ENCODE assay signal across 1 cellular context in genomic region chr1:42916839-42917495, GRCh38.
TF ChIP-seq lines count a peak whose summit lies in the region.

No MANE protein-coding gene starts in this region.

TF ChIP-seq in HepG2, 621 proteins besides CTCF, POLR2A, EP300 and RAD21:
- TF ChIP-seq ZNF253 (CRISPR knock-in tag; IDR thresholded peaks at IDR 0.05; ENCODE audit: borderline replicate concordance) (no peak), DNMT1 (CRISPR knock-in tag; IDR thresholded peaks at IDR 0.05) (0 out of 2 replicates have a peak, but pooled peaks have one; percentile 34)
